1 cellular context compared by ENCODE assay signal in the genomic region with DNA sequence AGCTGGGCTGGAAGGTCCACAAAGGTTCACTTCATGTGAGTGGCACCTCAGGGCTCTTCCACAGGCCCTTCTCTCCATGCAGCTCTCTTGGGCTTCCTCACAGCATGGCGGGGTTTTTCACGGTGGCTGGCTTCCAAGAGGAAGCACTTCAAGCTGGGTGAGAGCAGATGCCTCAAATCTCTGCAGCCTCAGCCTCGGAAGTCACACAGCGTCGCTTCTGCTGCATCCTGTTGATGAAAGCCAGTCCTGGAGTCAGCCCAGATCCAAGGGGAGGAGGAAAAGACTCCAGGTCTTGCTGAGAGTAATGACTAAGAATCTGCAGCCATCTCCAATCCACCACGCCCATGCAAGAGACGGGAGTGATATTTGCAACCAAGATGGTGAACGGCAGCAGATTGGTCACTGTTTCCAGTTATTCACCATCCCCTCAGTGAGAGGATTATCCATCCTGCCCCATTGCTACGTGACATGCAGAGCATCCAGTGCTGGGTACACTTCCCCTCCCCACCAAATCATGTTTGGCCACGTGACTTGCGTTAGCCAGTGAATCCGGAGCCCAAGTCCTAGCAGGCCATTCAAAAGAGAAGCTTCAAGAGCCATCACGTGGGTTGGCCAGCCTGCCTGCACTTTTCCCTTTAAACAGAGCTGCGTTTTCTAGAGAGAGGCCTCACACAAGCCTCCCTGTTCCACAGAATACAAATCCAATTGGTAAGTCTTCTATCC.
TF ChIP-seq lines count a peak whose summit lies in the region.

No MANE protein-coding gene starts in this region.

TF ChIP-seq in GM23338, 12 proteins besides CTCF, POLR2A, EP300 and RAD21 (continued from another document):
- TF ChIP-seq, protein P1, sequence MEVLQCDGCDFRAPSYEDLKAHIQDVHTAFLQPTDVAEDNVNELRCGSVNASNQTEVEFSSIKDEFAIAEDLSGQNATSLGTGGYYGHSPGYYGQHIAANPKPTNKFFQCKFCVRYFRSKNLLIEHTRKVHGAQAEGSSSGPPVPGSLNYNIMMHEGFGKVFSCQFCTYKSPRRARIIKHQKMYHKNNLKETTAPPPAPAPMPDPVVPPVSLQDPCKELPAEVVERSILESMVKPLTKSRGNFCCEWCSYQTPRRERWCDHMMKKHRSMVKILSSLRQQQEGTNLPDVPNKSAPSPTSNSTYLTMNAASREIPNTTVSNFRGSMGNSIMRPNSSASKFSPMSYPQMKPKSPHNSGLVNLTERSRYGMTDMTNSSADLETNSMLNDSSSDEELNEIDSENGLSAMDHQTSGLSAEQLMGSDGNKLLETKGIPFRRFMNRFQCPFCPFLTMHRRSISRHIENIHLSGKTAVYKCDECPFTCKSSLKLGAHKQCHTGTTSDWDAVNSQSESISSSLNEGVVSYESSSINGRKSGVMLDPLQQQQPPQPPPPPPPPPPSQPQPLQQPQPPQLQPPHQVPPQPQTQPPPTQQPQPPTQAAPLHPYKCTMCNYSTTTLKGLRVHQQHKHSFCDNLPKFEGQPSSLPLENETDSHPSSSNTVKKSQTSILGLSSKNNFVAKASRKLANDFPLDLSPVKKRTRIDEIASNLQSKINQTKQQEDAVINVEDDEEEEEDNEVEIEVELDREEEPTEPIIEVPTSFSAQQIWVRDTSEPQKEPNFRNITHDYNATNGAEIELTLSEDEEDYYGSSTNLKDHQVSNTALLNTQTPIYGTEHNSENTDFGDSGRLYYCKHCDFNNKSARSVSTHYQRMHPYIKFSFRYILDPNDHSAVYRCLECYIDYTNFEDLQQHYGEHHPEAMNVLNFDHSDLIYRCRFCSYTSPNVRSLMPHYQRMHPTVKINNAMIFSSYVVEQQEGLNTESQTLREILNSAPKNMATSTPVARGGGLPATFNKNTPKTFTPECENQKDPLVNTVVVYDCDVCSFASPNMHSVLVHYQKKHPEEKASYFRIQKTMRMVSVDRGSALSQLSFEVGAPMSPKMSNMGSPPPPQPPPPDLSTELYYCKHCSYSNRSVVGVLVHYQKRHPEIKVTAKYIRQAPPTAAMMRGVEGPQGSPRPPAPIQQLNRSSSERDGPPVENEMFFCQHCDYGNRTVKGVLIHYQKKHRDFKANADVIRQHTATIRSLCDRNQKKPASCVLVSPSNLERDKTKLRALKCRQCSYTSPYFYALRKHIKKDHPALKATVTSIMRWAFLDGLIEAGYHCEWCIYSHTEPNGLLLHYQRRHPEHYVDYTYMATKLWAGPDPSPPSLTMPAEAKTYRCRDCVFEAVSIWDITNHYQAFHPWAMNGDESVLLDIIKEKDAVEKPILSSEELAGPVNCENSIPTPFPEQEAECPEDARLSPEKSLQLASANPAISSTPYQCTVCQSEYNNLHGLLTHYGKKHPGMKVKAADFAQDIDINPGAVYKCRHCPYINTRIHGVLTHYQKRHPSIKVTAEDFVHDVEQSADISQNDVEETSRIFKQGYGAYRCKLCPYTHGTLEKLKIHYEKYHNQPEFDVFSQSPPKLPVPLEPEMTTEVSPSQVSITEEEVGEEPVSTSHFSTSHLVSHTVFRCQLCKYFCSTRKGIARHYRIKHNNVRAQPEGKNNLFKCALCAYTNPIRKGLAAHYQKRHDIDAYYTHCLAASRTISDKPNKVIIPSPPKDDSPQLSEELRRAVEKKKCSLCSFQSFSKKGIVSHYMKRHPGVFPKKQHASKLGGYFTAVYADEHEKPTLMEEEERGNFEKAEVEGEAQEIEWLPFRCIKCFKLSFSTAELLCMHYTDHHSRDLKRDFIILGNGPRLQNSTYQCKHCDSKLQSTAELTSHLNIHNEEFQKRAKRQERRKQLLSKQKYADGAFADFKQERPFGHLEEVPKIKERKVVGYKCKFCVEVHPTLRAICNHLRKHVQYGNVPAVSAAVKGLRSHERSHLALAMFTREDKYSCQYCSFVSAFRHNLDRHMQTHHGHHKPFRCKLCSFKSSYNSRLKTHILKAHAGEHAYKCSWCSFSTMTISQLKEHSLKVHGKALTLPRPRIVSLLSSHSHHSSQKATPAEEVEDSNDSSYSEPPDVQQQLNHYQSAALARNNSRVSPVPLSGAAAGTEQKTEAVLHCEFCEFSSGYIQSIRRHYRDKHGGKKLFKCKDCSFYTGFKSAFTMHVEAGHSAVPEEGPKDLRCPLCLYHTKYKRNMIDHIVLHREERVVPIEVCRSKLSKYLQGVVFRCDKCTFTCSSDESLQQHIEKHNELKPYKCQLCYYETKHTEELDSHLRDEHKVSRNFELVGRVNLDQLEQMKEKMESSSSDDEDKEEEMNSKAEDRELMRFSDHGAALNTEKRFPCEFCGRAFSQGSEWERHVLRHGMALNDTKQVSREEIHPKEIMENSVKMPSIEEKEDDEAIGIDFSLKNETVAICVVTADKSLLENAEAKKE (CRISPR knock-in tag; IDR thresholded peaks at IDR 0.05), result no peak
